Comparison of ENCODE assay signal across 10 cellular contexts in genomic region chr2:178419123-178419522, GRCh38. TPM values are rescaled to one million over a fixed set of nuclear protein-coding genes. Genes with fewer than 3 reads are reported as not detected.
DNase-seq lines count a peak whose midpoint lies in the region; ATAC-seq and TF ChIP-seq lines count a peak whose summit lies in the region.
"Had no signal": no experiment of that assay in that cellular context is flagged by ENCODE, and none has a peak within 500 bp of the region (broad histone marks: within the 10 kb centered on the region; RNA-seq: fewer than 3 reads in every experiment).

No MANE protein-coding gene starts in this region.

- H3K18ac ChIP-seq in H9 (ENCODE audit: insufficient read length, low read depth, low read length): no peak overlapping the region

- no peak overlapping the region for H4K5ac ChIP-seq in H9 (ENCODE audit: insufficient read length, low read depth, low read length)

- no peaks in the 10 kb centered on the region for H3F3A ChIP-seq in OCI-LY1 (ENCODE audit: insufficient read depth, low read length)

- H3K9ac ChIP-seq in OCI-LY1 (ENCODE audit: low read length): no peak overlapping the region
- H3K9ac ChIP-seq in fibroblast of lung (ENCODE audit: insufficient read depth, low read length): no peak overlapping the region
- no peak overlapping the region for H3K9ac ChIP-seq in H9 (ENCODE audit: extremely low read depth, insufficient read length, low read length)

- BruUV-seq in A673 (replicated peaks; lab: Mats Ljungman, UMichigan): no TSS peak

- H3K4me3 ChIP-seq in A673 (ENCODE audit: low read depth, low read length, poor library complexity, severe bottlenecking): no peak overlapping the region
- no peak overlapping the region for H3K4me3 ChIP-seq in GM12864 (ENCODE audit: low read depth, low read length)
- H3K4me3 ChIP-seq in OCI-LY1 (ENCODE audit: low read depth, low read length, poor library complexity, severe bottlenecking): no peak overlapping the region
- no peak overlapping the region for H3K4me3 ChIP-seq in fibroblast of lung (replicated peaks in 1 of 4; ENCODE audit: control extremely low read depth in 1 of 4, insufficient read depth in 1 of 4, low read depth in 3 of 4, low read length in 4 of 4)
- H3K4me3 ChIP-seq in mucosa of descending colon: no peak overlapping the region

- no peak overlapping the region for H2BK120ac ChIP-seq in H9 (ENCODE audit: low read depth, low read length, poor library complexity, severe bottlenecking)

- no peak overlapping the region for H2BK15ac ChIP-seq in H9 (ENCODE audit: low read depth, low read length)

- no peak overlapping the region for H4K91ac ChIP-seq in H9 (ENCODE audit: insufficient read length, low read depth, low read length)

- CTCF ChIA-PET in A673 (lab: Charles Lee): no interaction called here

- H3K27me3 ChIP-seq in A673 (replicated peaks; ENCODE audit: insufficient read depth, low read depth, low read length, poor library complexity): no peaks in the 10 kb centered on the region
- H3K27me3 ChIP-seq in OCI-LY1 (ENCODE audit: insufficient read depth, low read length): no peaks in the 10 kb centered on the region
- no peaks in the 10 kb centered on the region for H3K27me3 ChIP-seq in fibroblast of lung (ENCODE audit: control insufficient read depth, insufficient read depth, low read length)
- no peaks in the 10 kb centered on the region for H3K27me3 ChIP-seq in H9 (ENCODE audit: insufficient read depth, low read length)

- H3K4me2 ChIP-seq in OCI-LY1 (ENCODE audit: low read length) (no peak overlapping the region), fibroblast of lung (ENCODE audit: extremely low read depth, insufficient read depth, low read length) (no peak overlapping the region), H9 (ENCODE audit: insufficient read depth, insufficient read length, low read length) (no peak overlapping the region)

- H2AK5ac ChIP-seq in H9 (ENCODE audit: insufficient read length, low read length): no peak overlapping the region

- no peaks in the 10 kb centered on the region for H3K79me1 ChIP-seq in H9 (ENCODE audit: insufficient read depth, low read depth, low read length, poor library complexity, severe bottlenecking)

- H4K20me1 ChIP-seq in OCI-LY1 (ENCODE audit: insufficient read depth, low read length): no peaks in the 10 kb centered on the region
- no peaks in the 10 kb centered on the region for H4K20me1 ChIP-seq in fibroblast of lung (ENCODE audit: control insufficient read depth, extremely low read depth, insufficient read depth, low read length)
- no peaks in the 10 kb centered on the region for H4K20me1 ChIP-seq in H9 (ENCODE audit: control insufficient read depth, insufficient read depth, insufficient read length)

- H3K27me3 Mint-ChIP-seq in H9 (ENCODE audit: low read depth): no peaks in the 10 kb centered on the region
- H3K27me3 Mint-ChIP-seq: activated CD4-positive, alpha-beta memory T cell treated with anti-CD3 and anti-CD28 coated beads, Interleukin-2, amount 10 ng/mL, durations not matched to agents 7 days and 5 days had no signal

- no peak overlapping the region for H3K4me3 Mint-ChIP-seq in H9
- H3K4me3 Mint-ChIP-seq: activated CD4-positive, alpha-beta memory T cell treated with anti-CD3 and anti-CD28 coated beads, Interleukin-2, amount 10 ng/mL, durations not matched to agents 7 days and 5 days had no signal

- no peaks in the 10 kb centered on the region for H3K9me3 Mint-ChIP-seq in H9
- H3K9me3 Mint-ChIP-seq: activated CD4-positive, alpha-beta memory T cell treated with anti-CD3 and anti-CD28 coated beads, Interleukin-2, amount 10 ng/mL, durations not matched to agents 7 days and 5 days had no signal

- POLR2A ChIA-PET in A673 (lab: Charles Lee; ENCODE audit: low non-redundant PET): interaction anchor here (0.6 kb wide), 1 partner anchor 109 kb away, joined by 16 read pairs; no protein-coding TSS in a partner anchor

- no peak overlapping the region for H2AFZ ChIP-seq in OCI-LY1 (ENCODE audit: low read length)
- H2AFZ ChIP-seq in fibroblast of lung (ENCODE audit: low read length): no peak overlapping the region
- H2AFZ ChIP-seq in H9 (ENCODE audit: low read length): no peak overlapping the region

- peaks cover 10 to 12% of the 10 kb centered on the region in 2 experiments for H3K4me1 Mint-ChIP-seq in H9

- H3K36me3 Mint-ChIP-seq in H9 (ENCODE audit: insufficient read depth in 1 of 3, low read depth in 3 of 3): no peaks in the 10 kb centered on the region; a peak in 1 of 7 replicates

- no peaks in the 10 kb centered on the region for H3K9me2 ChIP-seq in OCI-LY1 (ENCODE audit: low read depth, low read length)

- no peak overlapping the region for H2BK12ac ChIP-seq in H9 (ENCODE audit: insufficient read length, low read depth, low read length)

- peaks cover 22% of the 10 kb centered on the region for H3K4me1 ChIP-seq in A673 (ENCODE audit: insufficient read depth, low read length, poor library complexity, severe bottlenecking)
- peaks cover 20% of the 10 kb centered on the region for H3K4me1 ChIP-seq in OCI-LY1 (ENCODE audit: insufficient read depth, low read length, severe bottlenecking)
- peaks cover 3% of the 10 kb centered on the region for H3K4me1 ChIP-seq in fibroblast of lung (ENCODE audit: control insufficient read depth, extremely low read depth, insufficient read depth, low read length)
- peaks cover 2% of the 10 kb centered on the region for H3K4me1 ChIP-seq in mucosa of descending colon (ENCODE audit: low read depth)
- H3K4me1 ChIP-seq in H9 (ENCODE audit: insufficient read depth, low read length): no peaks in the 10 kb centered on the region

- H3K27ac ChIP-seq in A673 (ENCODE audit: low read depth, low read length, poor library complexity, severe bottlenecking) (no peak overlapping the region), OCI-LY1 (ENCODE audit: low read depth, low read length, poor library complexity, severe bottlenecking) (no peak overlapping the region), fibroblast of lung (ENCODE audit: insufficient read depth, low read length) (no peak overlapping the region), H9 (ENCODE audit: insufficient read length, low read depth, low read length) (no peak overlapping the region)

- no peak overlapping the region for H3T11ph ChIP-seq in H9 (ENCODE audit: low read length)

- no CpG with 5 or more reads among the region's 1 CpG for WGBS in H9 (ENCODE audit: extremely low coverage, insufficient read length, low lambda C conversion rate)

- no peaks in the 10 kb centered on the region for H3K79me2 ChIP-seq in OCI-LY1 (ENCODE audit: insufficient read depth, low read length)
- H3K79me2 ChIP-seq in fibroblast of lung (ENCODE audit: control insufficient read depth, insufficient read depth, low read length): no peaks in the 10 kb centered on the region
- H3K79me2 ChIP-seq in H9 (ENCODE audit: insufficient read depth, low read length): no peaks in the 10 kb centered on the region

- ATAC-seq in HG02981 (IDR thresholded peaks at IDR 0.05; ENCODE audit: unreplicated experiment) (no peak), mucosa of descending colon (no peak)

- no peak overlapping the region for H2BK20ac ChIP-seq in H9 (ENCODE audit: low read depth, low read length, poor library complexity, severe bottlenecking)

- H3K36me3 ChIP-seq in A673 (ENCODE audit: insufficient read depth, low read length, poor library complexity, severe bottlenecking): no peaks in the 10 kb centered on the region
- no peaks in the 10 kb centered on the region for H3K36me3 ChIP-seq in OCI-LY1 (ENCODE audit: insufficient read depth, low read length)
- H3K36me3 ChIP-seq in fibroblast of lung (ENCODE audit: control insufficient read depth, insufficient read depth, low read length): no peaks in the 10 kb centered on the region
- H3K36me3 ChIP-seq in mucosa of descending colon (ENCODE audit: low read depth): no peaks in the 10 kb centered on the region

- DNase-seq in A673 (ENCODE audit: low spot score) (peak; percentile 25), GM12864 (ENCODE audit: low read depth) (no peak), fibroblast of lung (ENCODE audit: low read depth in 2 of 2) (peak in 1 of 2 donors; percentile 59), mucosa of descending colon (no peak), H9 (no peak), D341Med (ENCODE audit: low spot score) (no peak)
- DNase-seq: activated CD4-positive, alpha-beta memory T cell treated with anti-CD3 and anti-CD28 coated beads, Interleukin-2, amount 10 ng/mL, durations not matched to agents 7 days and 5 days; NCI-H1930 had no signal

- H2BK5ac ChIP-seq in H9 (ENCODE audit: insufficient read length, low read length): no peak overlapping the region

- H3K23me2 ChIP-seq in H9 (ENCODE audit: insufficient read length, low read depth, low read length, poor library complexity, severe bottlenecking): peaks cover 3% of the 10 kb centered on the region

- H3K14ac ChIP-seq in H9 (ENCODE audit: insufficient read depth, low read length): no peak overlapping the region

- no peak overlapping the region for H3K23ac ChIP-seq in H9 (ENCODE audit: insufficient read length, low read depth, low read length)

- no peak overlapping the region for H3K56ac ChIP-seq in H9 (ENCODE audit: insufficient read length, low read depth, low read length)

- intact Hi-C loops in A673 (cut with micrococcal nuclease; ENCODE audit: unreplicated experiment): loop anchor here (10.0 kb wide), 1 partner anchor 224 kb away; the partner anchor contains the start of gene OSBPL6
- intact Hi-C loops in mucosa of descending colon (cut with DNase I, micrococcal nuclease): no loop called here

- TF ChIP-seq CTCF in A673 (conservative IDR thresholded peaks at IDR 0.05; ENCODE audit: low read depth, low read length): peak; percentile 43
- TF ChIP-seq CTCF in GM12864 (IDR thresholded peaks at IDR 0.05; ENCODE audit: low read depth, low read length, missing control alignments): peak; percentile 19
- peak; percentile 49 for TF ChIP-seq CTCF in OCI-LY1 (IDR thresholded peaks at IDR 0.05; ENCODE audit: low read length)
- TF ChIP-seq CTCF in fibroblast of lung (conservative IDR thresholded peaks at IDR 0.05 in 1 of 2, IDR thresholded peaks at IDR 0.05 in 1 of 2; ENCODE audit: low read depth in 1 of 2, low read length in 2 of 2): peak; percentile 20 to 41
- TF ChIP-seq CTCF in mucosa of descending colon (IDR thresholded peaks at IDR 0.05): no peak
- TF ChIP-seq CTCF in H9 (conservative IDR thresholded peaks at IDR 0.05): no peak; the same call in 2 of the 3 replicates

- H3K9me3 ChIP-seq in A673 (ENCODE audit: low read depth, low read length, poor library complexity, severe bottlenecking): no peaks in the 10 kb centered on the region
- no peaks in the 10 kb centered on the region for H3K9me3 ChIP-seq in OCI-LY1 (ENCODE audit: low read length)
- no peaks in the 10 kb centered on the region for H3K9me3 ChIP-seq in fibroblast of lung (ENCODE audit: control insufficient read depth, insufficient read depth, low read depth, low read length)
- H3K9me3 ChIP-seq in mucosa of descending colon: no peaks in the 10 kb centered on the region
- H3K9me3 ChIP-seq in H9 (ENCODE audit: control insufficient read depth, low read depth, low read length): no peaks in the 10 kb centered on the region

- H4K8ac ChIP-seq in H9 (replicated peaks; ENCODE audit: insufficient read length, low read depth, low read length): no peak overlapping the region

- no peak overlapping the region for H3K27ac Mint-ChIP-seq in H9
- H3K27ac Mint-ChIP-seq: activated CD4-positive, alpha-beta memory T cell treated with anti-CD3 and anti-CD28 coated beads, Interleukin-2, amount 10 ng/mL, durations not matched to agents 7 days and 5 days had no signal

- H3K4ac ChIP-seq in H9 (ENCODE audit: low read depth, low read length): no peak overlapping the region

RNA-seq across cellular contexts. Expression of gene PRKRA, which starts 31.9 kb away (rescaled TPM):
- total RNA-seq in A673 (2021) (62.6 and 66.4 TPM in 2 replicates), fibroblast of lung (40.5 and 45.7 TPM in 2 replicates), mucosa of descending colon (10 to 100 TPM; 28.7 to 55.6 (median 31.5) TPM), H9 (2021) (60.1 and 61.5 TPM in 2 replicates)
- polyA plus RNA-seq in fibroblast of lung: 46.3 and 54.6 TPM in 2 replicates
- 34.9 and 35.3 TPM in 2 replicates for polyA plus RNA-seq in fibroblast of lung (2012)
- 5.5 and 7.8 TPM in 2 replicates for polyA minus RNA-seq in fibroblast of lung (ENCODE audit: low replicate concordance)

RNA-seq across cellular contexts. Expression of gene PJVK, which starts 32.1 kb away (rescaled TPM):
- total RNA-seq in A673 (2021): 1.9 and 2.3 TPM in 2 replicates
- total RNA-seq in fibroblast of lung: 2.1 and 4.3 TPM in 2 replicates
- polyA plus RNA-seq in fibroblast of lung: 0.89 and 1.4 TPM in 2 replicates
- polyA plus RNA-seq in fibroblast of lung (2012): 0.92 and 1.0 TPM in 2 replicates
- polyA minus RNA-seq in fibroblast of lung (ENCODE audit: low replicate concordance): not detected in 2 replicates
- 1 to 10 TPM; 1.4 to 3.3 (median 1.5) TPM for total RNA-seq in mucosa of descending colon
- 4.0 and 4.7 TPM in 2 replicates for total RNA-seq in H9 (2021)

RNA-seq across cellular contexts. Expression of gene FKBP7, which starts 59.3 kb away (rescaled TPM):
- total RNA-seq in A673 (2021): 17.1 and 18.4 TPM in 2 replicates
- 47.5 and 54.3 TPM in 2 replicates for total RNA-seq in fibroblast of lung
- 46.1 and 57.7 TPM in 2 replicates for polyA plus RNA-seq in fibroblast of lung
- polyA plus RNA-seq in fibroblast of lung (2012): 38.1 and 42.8 TPM in 2 replicates
- polyA minus RNA-seq in fibroblast of lung (ENCODE audit: low replicate concordance): 2.6 and 4.1 TPM in 2 replicates
- total RNA-seq in mucosa of descending colon: 1 to 10 TPM; 2.1 to 8.7 (median 7.3) TPM
- total RNA-seq in H9 (2021): 4.5 and 4.8 TPM in 2 replicates

Comparison
In these comparisons a context has a peak if more than half of its experiments do, and no peak if none do; other contexts are left out.
1. CTCF ChIP-seq: peak in A673 (single experiment), GM12864 (single experiment), OCI-LY1 (single experiment) and fibroblast of lung (2 of 2); none in mucosa of descending colon (single experiment) and H9 (single experiment).